In genomic region chr10:132650611-132651250, GRCh38 we compare ENCODE assay signal across 29 cellular contexts.
DNase-seq lines count a peak whose midpoint lies in the region; ATAC-seq, FAIRE-seq and TF ChIP-seq lines count a peak whose summit lies in the region.
"Had no signal": no experiment of that assay in that cellular context is flagged by ENCODE, and none has a peak within 500 bp of the region (broad histone marks: within the 10 kb centered on the region; RNA-seq: fewer than 3 reads in every experiment).

No MANE protein-coding gene starts in this region.

- H3K4me1 ChIP-seq in H1 (replicated peaks in 1 of 4; ENCODE audit: control insufficient read depth in 3 of 4, insufficient read depth in 4 of 4, low read length in 3 of 4) (no peaks in the 10 kb centered on the region), osteoblast (ENCODE audit: insufficient read depth, low read length) (no peaks in the 10 kb centered on the region)

- H3K4me2 ChIP-seq in H1 (ENCODE audit: insufficient read depth in 1 of 2, low read depth in 2 of 2, low read length in 2 of 2) (no peak overlapping the region), osteoblast (ENCODE audit: insufficient read depth, low read length) (no peak overlapping the region)
- H3K4me2 ChIP-seq: GM23338 had no signal

- H3K27ac ChIP-seq in H1 (ENCODE audit: low read depth, low read length), result no peak overlapping the region
- no peak overlapping the region for H3K27ac ChIP-seq in osteoblast (ENCODE audit: low read depth, low read length)
- H3K27ac ChIP-seq in temporal lobe (ENCODE audit: low read depth, low read length), result peak overlapping the region; percentile 95

- H4K20me1 ChIP-seq in H1 (replicated peaks in 1 of 2; ENCODE audit: control insufficient read depth in 1 of 2, insufficient read depth in 2 of 2, low read length in 2 of 2) (peaks cover 2 to 5% of the 10 kb centered on the region in 2 experiments), osteoblast (ENCODE audit: insufficient read depth, low read length) (peaks cover 22% of the 10 kb centered on the region)

- H3K23ac ChIP-seq in H1 (ENCODE audit: insufficient read length), result no peak overlapping the region

- TF ChIP-seq CTCF in H1 (IDR thresholded peaks at IDR 0.05; ENCODE audit: control extremely low read depth in 1 of 3, insufficient read depth in 1 of 3, low read depth in 1 of 3, low read length in 3 of 3) (no peak), osteoblast (IDR thresholded peaks at IDR 0.05; ENCODE audit: extremely low read depth, low read depth, low read length) (no peak)

- no peak for TF ChIP-seq RAD21 in H1 (IDR thresholded peaks at IDR 0.05 in 1 of 2, conservative IDR thresholded peaks at IDR 0.05 in 1 of 2; ENCODE audit: low read depth in 2 of 2, low read length in 2 of 2)

- no peak overlapping the region for H4K91ac ChIP-seq in H1 (replicated peaks; ENCODE audit: insufficient read length, low read length)

- H3K56ac ChIP-seq in H1 (replicated peaks; ENCODE audit: insufficient read length, low read depth, low read length), result no peak overlapping the region

- DNase-seq in cardiac septum (ENCODE audit: low spot score) (peak; percentile 70), left cardiac atrium (no peak), H1 (ENCODE audit: low read depth in 1 of 2, low spot score in 2 of 2) (no peak), osteoblast (ENCODE audit: insufficient read length, low spot score, missing footprints) (peak; percentile 67), NCI-H446 treated with DMSO at 0.1 percent for 48 hours (lab: John Stamatoyannopoulos, UW) (no peak), iPS-NIHi7 (ENCODE audit: extremely low spot score) (no peak)
- DNase-seq: 8988T; ACHN; BE2C; CD8-positive, alpha-beta memory T cell; DMS 273 treated with DMSO at 0.1 percent for 48 hours; DMS79; EL; GDM1; HCEC 1CT; Karpas-422; NCI-H1092; NCI-H1417 treated with DMSO at 0.1 percent for 48 hours; NCI-H1694 treated with DMSO at 0.1 percent for 48 hours; NCI-H2081; NCI-H2227 treated with DMSO at 0.1 percent for 48 hours; NCI-H510A; NCI-H69; SHP77 treated with DMSO at 0.1 percent for 48 hours had no signal

- no peak overlapping the region for H3K18ac ChIP-seq in H1 (ENCODE audit: extremely low read depth, low read length)

- H2AFZ ChIP-seq in H1 (ENCODE audit: low read length) (no peak overlapping the region), osteoblast (ENCODE audit: low read length) (no peak overlapping the region)
- H2AFZ ChIP-seq: GM23338 had no signal

- no peak overlapping the region for H2BK120ac ChIP-seq in H1 (replicated peaks; ENCODE audit: low read depth, low read length)

- no peak for TF ChIP-seq POLR2A in H1 (IDR thresholded peaks at IDR 0.05; ENCODE audit: control extremely low read depth in 1 of 2, low read depth in 2 of 2, low read length in 2 of 2)

- no peak overlapping the region for H2BK15ac ChIP-seq in H1 (ENCODE audit: low read length)

- no peaks in the 10 kb centered on the region for H3K9me3 ChIP-seq in H1 (ENCODE audit: insufficient read depth in 2 of 2, low read depth in 1 of 2, low read length in 1 of 2)
- no peaks in the 10 kb centered on the region for H3K9me3 ChIP-seq in osteoblast (ENCODE audit: low read depth, low read length)
- H3K9me3 ChIP-seq: BE2C had no signal

- no peak overlapping the region for H3K14ac ChIP-seq in H1 (ENCODE audit: insufficient read length)

- no peak for TF ChIP-seq EP300 in H1 (IDR thresholded peaks at IDR 0.05; ENCODE audit: borderline replicate concordance in 1 of 2, low read depth in 2 of 2, low read length in 2 of 2)

- POLR2A ChIA-PET in H1 (lab: Charles Lee; ENCODE audit: partially characterized antibody), result no interaction called here

- H2BK12ac ChIP-seq in H1 (ENCODE audit: low read depth, low read length), result no peak overlapping the region

- no peak for ATAC-seq in left cardiac atrium
- no peak for ATAC-seq in GM21619 (IDR thresholded peaks at IDR 0.05; ENCODE audit: unreplicated experiment)
- ATAC-seq: GM12878, GM23338, Panc1 had no signal

- no peaks in the 10 kb centered on the region for H3K27me3 ChIP-seq in H1 (replicated peaks in 1 of 4; ENCODE audit: control insufficient read depth in 3 of 4, extremely low read depth in 1 of 4, insufficient read depth in 3 of 4, low read length in 3 of 4)
- no peaks in the 10 kb centered on the region for H3K27me3 ChIP-seq in osteoblast (ENCODE audit: insufficient read depth, low read length)
- H3K27me3 ChIP-seq: BE2C had no signal

- H3K79me1 ChIP-seq in H1 (ENCODE audit: low read depth, low read length), result 0 out of 2 replicates have a peak, but pooled peaks cover 2% of the 10 kb centered on the region

- H3K36me3 ChIP-seq in H1 (ENCODE audit: control insufficient read depth in 2 of 4, insufficient read depth in 4 of 4, low read length in 3 of 4) (no peaks in the 10 kb centered on the region), osteoblast (ENCODE audit: insufficient read depth, low read length) (no peaks in the 10 kb centered on the region)
- H3K36me3 ChIP-seq: BE2C had no signal

- no peak overlapping the region for H2BK20ac ChIP-seq in H1 (ENCODE audit: low read length)

- no peak overlapping the region for H3K4ac ChIP-seq in H1 (replicated peaks; ENCODE audit: insufficient read length, low read depth, low read length)

- no peak overlapping the region for H3K4me3 ChIP-seq in H1 (ENCODE audit: extremely low read depth in 1 of 4, insufficient read depth in 2 of 4, low read depth in 3 of 4, low read length in 4 of 4)
- no peak overlapping the region for H3K4me3 ChIP-seq in osteoblast (ENCODE audit: insufficient read depth, low read length)
- H3K4me3 ChIP-seq: GM12878, GM23338 had no signal

- 88% methylated on average over 17 of the region's 20 CpGs; no CpG with 5 or more reads in 1 of the 2 experiments for WGBS in H1 (ENCODE audit: extremely low coverage in 1 of 2, insufficient coverage in 1 of 2, insufficient read length in 1 of 2, insufficient replicate concordance in 2 of 2, low coverage in 1 of 2, low lambda C conversion rate in 2 of 2, missing lambda C conversion rate in 1 of 2), 2 experiments

- no peak overlapping the region for H3K9ac ChIP-seq in H1 (replicated peaks in 1 of 4; ENCODE audit: extremely low read depth in 1 of 4, low read depth in 3 of 4, low read length in 3 of 4)

- H3K79me2 ChIP-seq in H1 (ENCODE audit: control insufficient read depth in 1 of 2, insufficient read depth in 2 of 2, low read length in 2 of 2) (no peaks in the 10 kb centered on the region), osteoblast (ENCODE audit: insufficient read depth, low read length) (no peaks in the 10 kb centered on the region)

- no peak overlapping the region for H4K5ac ChIP-seq in H1 (ENCODE audit: insufficient read length, low read depth, low read length)

- H2AK5ac ChIP-seq in H1 (ENCODE audit: low read depth, low read length), result no peak overlapping the region

- intact Hi-C loops in cardiac septum (cut with DNase I) (loop anchor here (10.0 kb wide), 1 partner anchor 114 kb away; no protein-coding TSS in a partner anchor), left cardiac atrium (cut with DNase I) (no loop called here)

- 0 out of 2 replicates have a peak, but pooled peaks cover 2% of the 10 kb centered on the region for H3K23me2 ChIP-seq in H1 (ENCODE audit: low read depth, low read length)

- no peak for FAIRE-seq in H1 (lab: Jason Lieb, UNC)
- FAIRE-seq: GM12878 had no signal

- CTCF ChIA-PET in H1 (lab: Charles Lee; ENCODE audit: partially characterized antibody), result interaction anchor here (1.2 to 1.4 kb wide), 2 partner anchors 17 to 18 kb away, joined by 4 read pairs; no protein-coding TSS in a partner anchor

- H2BK5ac ChIP-seq in H1 (ENCODE audit: low read depth, low read length), result no peak overlapping the region

- peak overlapping the region; percentile 46; the same call in 1 of the 2 replicates for H4K8ac ChIP-seq in H1 (ENCODE audit: extremely low read depth, insufficient read depth, low read length)

TF ChIP-seq in H1, 55 proteins besides CTCF, POLR2A, EP300 and RAD21:
- TF ChIP-seq TAF1 (IDR thresholded peaks at IDR 0.05; ENCODE audit: low read depth, low read length) (no peak), TCF12 (IDR thresholded peaks at IDR 0.05; ENCODE audit: low read depth, low read length) (no peak), JUND (IDR thresholded peaks at IDR 0.05; ENCODE audit: low read length) (no peak), CEBPB (IDR thresholded peaks at IDR 0.05; ENCODE audit: low read depth, low read length) (no peak), ZNF274 (IDR thresholded peaks at IDR 0.05; ENCODE audit: borderline replicate concordance, extremely low read depth, low read length) (no peak)

Comparison
In these comparisons a context has a peak if more than half of its experiments do, and no peak if none do; other contexts are left out.
1. DNase-seq: peak in cardiac septum (single experiment) and osteoblast (single experiment); none in left cardiac atrium (single experiment), H1 (0 of 2), NCI-H446 treated with DMSO at 0.1 percent for 48 hours (single experiment) and iPS-NIHi7 (single experiment).